In the genomic region with DNA sequence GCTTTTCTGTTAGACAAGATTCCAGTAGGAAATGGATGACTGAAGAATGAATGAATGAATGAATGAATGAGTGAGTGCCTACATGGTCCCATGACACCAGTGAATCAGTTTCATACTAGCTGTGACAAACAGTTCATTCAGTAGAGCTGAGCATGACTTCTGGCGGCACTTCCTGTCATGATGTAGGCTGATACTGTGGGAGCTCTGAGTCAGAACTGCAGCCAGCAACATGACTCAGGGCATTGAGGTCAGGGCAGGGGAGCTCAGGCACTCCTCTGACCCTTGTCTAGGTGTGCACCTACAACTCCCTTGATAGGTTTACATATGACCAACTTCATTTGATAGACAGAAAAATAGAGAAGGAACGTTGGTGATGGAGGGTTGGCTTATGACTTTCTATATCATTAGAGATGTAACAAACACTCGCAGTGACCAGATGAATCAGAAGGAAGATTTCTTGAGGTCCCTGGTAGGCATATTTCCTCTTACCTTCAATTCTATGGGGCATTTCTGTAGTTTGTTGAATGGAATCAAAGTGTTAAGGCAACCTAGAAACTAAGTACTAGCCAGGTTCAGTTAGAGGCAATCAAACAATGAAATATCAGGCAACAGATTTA, we compare ENCODE assay signal across 1 cellular context.
TF ChIP-seq lines count a peak whose summit lies in the region.

No MANE protein-coding gene starts in this region.

TF ChIP-seq in HepG2, 621 proteins besides CTCF, POLR2A, EP300 and RAD21 (continued from another document and continues in another):
- no peak for TF ChIP-seq NRL (CRISPR knock-in tag; IDR thresholded peaks at IDR 0.05; ENCODE audit: borderline replicate concordance)
- peak; percentile 63 for TF ChIP-seq KAT8 (CRISPR knock-in tag; IDR thresholded peaks at IDR 0.05)
- TF ChIP-seq, protein P1, sequence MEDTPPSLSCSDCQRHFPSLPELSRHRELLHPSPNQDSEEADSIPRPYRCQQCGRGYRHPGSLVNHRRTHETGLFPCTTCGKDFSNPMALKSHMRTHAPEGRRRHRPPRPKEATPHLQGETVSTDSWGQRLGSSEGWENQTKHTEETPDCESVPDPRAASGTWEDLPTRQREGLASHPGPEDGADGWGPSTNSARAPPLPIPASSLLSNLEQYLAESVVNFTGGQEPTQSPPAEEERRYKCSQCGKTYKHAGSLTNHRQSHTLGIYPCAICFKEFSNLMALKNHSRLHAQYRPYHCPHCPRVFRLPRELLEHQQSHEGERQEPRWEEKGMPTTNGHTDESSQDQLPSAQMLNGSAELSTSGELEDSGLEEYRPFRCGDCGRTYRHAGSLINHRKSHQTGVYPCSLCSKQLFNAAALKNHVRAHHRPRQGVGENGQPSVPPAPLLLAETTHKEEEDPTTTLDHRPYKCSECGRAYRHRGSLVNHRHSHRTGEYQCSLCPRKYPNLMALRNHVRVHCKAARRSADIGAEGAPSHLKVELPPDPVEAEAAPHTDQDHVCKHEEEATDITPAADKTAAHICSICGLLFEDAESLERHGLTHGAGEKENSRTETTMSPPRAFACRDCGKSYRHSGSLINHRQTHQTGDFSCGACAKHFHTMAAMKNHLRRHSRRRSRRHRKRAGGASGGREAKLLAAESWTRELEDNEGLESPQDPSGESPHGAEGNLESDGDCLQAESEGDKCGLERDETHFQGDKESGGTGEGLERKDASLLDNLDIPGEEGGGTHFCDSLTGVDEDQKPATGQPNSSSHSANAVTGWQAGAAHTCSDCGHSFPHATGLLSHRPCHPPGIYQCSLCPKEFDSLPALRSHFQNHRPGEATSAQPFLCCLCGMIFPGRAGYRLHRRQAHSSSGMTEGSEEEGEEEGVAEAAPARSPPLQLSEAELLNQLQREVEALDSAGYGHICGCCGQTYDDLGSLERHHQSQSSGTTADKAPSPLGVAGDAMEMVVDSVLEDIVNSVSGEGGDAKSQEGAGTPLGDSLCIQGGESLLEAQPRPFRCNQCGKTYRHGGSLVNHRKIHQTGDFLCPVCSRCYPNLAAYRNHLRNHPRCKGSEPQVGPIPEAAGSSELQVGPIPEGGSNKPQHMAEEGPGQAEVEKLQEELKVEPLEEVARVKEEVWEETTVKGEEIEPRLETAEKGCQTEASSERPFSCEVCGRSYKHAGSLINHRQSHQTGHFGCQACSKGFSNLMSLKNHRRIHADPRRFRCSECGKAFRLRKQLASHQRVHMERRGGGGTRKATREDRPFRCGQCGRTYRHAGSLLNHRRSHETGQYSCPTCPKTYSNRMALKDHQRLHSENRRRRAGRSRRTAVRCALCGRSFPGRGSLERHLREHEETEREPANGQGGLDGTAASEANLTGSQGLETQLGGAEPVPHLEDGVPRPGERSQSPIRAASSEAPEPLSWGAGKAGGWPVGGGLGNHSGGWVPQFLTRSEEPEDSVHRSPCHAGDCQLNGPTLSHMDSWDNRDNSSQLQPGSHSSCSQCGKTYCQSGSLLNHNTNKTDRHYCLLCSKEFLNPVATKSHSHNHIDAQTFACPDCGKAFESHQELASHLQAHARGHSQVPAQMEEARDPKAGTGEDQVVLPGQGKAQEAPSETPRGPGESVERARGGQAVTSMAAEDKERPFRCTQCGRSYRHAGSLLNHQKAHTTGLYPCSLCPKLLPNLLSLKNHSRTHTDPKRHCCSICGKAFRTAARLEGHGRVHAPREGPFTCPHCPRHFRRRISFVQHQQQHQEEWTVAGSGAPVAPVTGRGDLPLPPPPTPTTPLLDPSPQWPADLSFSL (CRISPR knock-in tag; IDR thresholded peaks at IDR 0.05) = no peak
- TF ChIP-seq, protein P2, sequence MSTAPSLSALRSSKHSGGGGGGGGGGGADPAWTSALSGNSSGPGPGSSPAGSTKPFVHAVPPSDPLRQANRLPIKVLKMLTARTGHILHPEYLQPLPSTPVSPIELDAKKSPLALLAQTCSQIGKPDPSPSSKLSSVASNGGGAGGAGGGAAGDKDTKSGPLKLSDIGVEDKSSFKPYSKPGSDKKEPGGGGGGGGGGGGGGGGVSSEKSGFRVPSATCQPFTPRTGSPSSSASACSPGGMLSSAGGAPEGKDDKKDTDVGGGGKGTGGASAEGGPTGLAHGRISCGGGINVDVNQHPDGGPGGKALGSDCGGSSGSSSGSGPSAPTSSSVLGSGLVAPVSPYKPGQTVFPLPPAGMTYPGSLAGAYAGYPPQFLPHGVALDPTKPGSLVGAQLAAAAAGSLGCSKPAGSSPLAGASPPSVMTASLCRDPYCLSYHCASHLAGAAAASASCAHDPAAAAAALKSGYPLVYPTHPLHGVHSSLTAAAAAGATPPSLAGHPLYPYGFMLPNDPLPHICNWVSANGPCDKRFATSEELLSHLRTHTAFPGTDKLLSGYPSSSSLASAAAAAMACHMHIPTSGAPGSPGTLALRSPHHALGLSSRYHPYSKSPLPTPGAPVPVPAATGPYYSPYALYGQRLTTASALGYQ (CRISPR knock-in tag; IDR thresholded peaks at IDR 0.05) = no peak
- TF ChIP-seq ZNF264 (CRISPR knock-in tag; IDR thresholded peaks at IDR 0.05) = no peak
- TF ChIP-seq ZNF3 (CRISPR knock-in tag; IDR thresholded peaks at IDR 0.05) = no peak; the same call in 1 of the 2 replicates
- no peak for TF ChIP-seq MAX (IDR thresholded peaks at IDR 0.05)
- TF ChIP-seq ATF2 (CRISPR knock-in tag; IDR thresholded peaks at IDR 0.05) = no peak
- TF ChIP-seq STAT5B (CRISPR knock-in tag; IDR thresholded peaks at IDR 0.05) = no peak
- TF ChIP-seq MNT (IDR thresholded peaks at IDR 0.05) = no peak
- TF ChIP-seq NCOR1 (IDR thresholded peaks at IDR 0.05; ENCODE audit: borderline replicate concordance, low read length) = no peak
- TF ChIP-seq ZNF598 (CRISPR knock-in tag; IDR thresholded peaks at IDR 0.05; ENCODE audit: borderline replicate concordance) = 0 out of 2 replicates have a peak, but pooled peaks have one; percentile 45
- TF ChIP-seq USF2 (IDR thresholded peaks at IDR 0.05; ENCODE audit: low read depth, low read length) = no peak; the same call in 1 of the 2 replicates
- no peak for TF ChIP-seq USF2 (CRISPR knock-in tag; IDR thresholded peaks at IDR 0.05; ENCODE audit: borderline replicate concordance)
- peak; percentile 64 for TF ChIP-seq ZGPAT (CRISPR knock-in tag; IDR thresholded peaks at IDR 0.05)
- no peak for TF ChIP-seq CHD4 (IDR thresholded peaks at IDR 0.05; ENCODE audit: borderline replicate concordance, low read length)
- TF ChIP-seq MIXL1 (CRISPR knock-in tag; IDR thresholded peaks at IDR 0.05) = no peak
- peak; percentile 78 for TF ChIP-seq TEAD3 (CRISPR knock-in tag; optimal IDR thresholded peaks at IDR 0.05; ENCODE audit: borderline replicate concordance)
- TF ChIP-seq SNAPC5 (CRISPR knock-in tag; IDR thresholded peaks at IDR 0.05; ENCODE audit: borderline replicate concordance) = no peak
- no peak for TF ChIP-seq ZNF317 (CRISPR knock-in tag; IDR thresholded peaks at IDR 0.05)
- peak; percentile 76 for TF ChIP-seq PPARG (CRISPR knock-in tag; conservative IDR thresholded peaks at IDR 0.05)
- no peak for TF ChIP-seq CAMTA2 (CRISPR knock-in tag; IDR thresholded peaks at IDR 0.05; ENCODE audit: borderline replicate concordance)
- no peak for TF ChIP-seq TRIM22 (IDR thresholded peaks at IDR 0.05)
- no peak for TF ChIP-seq SP2 (CRISPR knock-in tag; IDR thresholded peaks at IDR 0.05)
- TF ChIP-seq ZNF615 (CRISPR knock-in tag; IDR thresholded peaks at IDR 0.05; ENCODE audit: borderline replicate concordance) = no peak
- peak; percentile 72 for TF ChIP-seq SALL1 (CRISPR knock-in tag; IDR thresholded peaks at IDR 0.05)
- TF ChIP-seq CSRNP1 (CRISPR knock-in tag; IDR thresholded peaks at IDR 0.05) = no peak
- TF ChIP-seq ZNF383 (CRISPR knock-in tag; IDR thresholded peaks at IDR 0.05; ENCODE audit: borderline replicate concordance) = no peak
- TF ChIP-seq HCFC1 (IDR thresholded peaks at IDR 0.05; ENCODE audit: low read depth, low read length) = no peak
- no peak for TF ChIP-seq PAWR (CRISPR knock-in tag; IDR thresholded peaks at IDR 0.05; ENCODE audit: borderline replicate concordance)
- TF ChIP-seq, protein P3, sequence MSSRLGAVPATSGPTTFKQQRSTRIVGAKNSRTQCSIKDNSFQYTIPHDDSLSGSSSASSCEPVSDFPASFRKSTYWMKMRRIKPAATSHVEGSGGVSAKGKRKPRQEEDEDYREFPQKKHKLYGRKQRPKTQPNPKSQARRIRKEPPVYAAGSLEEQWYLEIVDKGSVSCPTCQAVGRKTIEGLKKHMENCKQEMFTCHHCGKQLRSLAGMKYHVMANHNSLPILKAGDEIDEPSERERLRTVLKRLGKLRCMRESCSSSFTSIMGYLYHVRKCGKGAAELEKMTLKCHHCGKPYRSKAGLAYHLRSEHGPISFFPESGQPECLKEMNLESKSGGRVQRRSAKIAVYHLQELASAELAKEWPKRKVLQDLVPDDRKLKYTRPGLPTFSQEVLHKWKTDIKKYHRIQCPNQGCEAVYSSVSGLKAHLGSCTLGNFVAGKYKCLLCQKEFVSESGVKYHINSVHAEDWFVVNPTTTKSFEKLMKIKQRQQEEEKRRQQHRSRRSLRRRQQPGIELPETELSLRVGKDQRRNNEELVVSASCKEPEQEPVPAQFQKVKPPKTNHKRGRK (CRISPR knock-in tag; IDR thresholded peaks at IDR 0.05) = no peak
- TF ChIP-seq EHMT2 (IDR thresholded peaks at IDR 0.05; ENCODE audit: borderline replicate concordance, low read depth, low read length) = no peak
